Comparison of ENCODE assay signal across 16 cellular contexts in genomic region chr3:17552351-17552750, GRCh38.
DNase-seq lines count a peak whose midpoint lies in the region; ATAC-seq and TF ChIP-seq lines count a peak whose summit lies in the region.
"Had no signal": no experiment of that assay in that cellular context is flagged by ENCODE, and none has a peak within 500 bp of the region (broad histone marks: within the 10 kb centered on the region; RNA-seq: fewer than 3 reads in every experiment).

No MANE protein-coding gene starts in this region.

- no peaks in the 10 kb centered on the region for H3K4me1 Mint-ChIP-seq in CD8-positive, alpha-beta T cell (ENCODE audit: low read depth)

- peak overlapping the region; percentile 30; the same call in 1 of the 2 replicates for H3K27ac ChIP-seq in 22Rv1
- no peak overlapping the region for H3K27ac ChIP-seq in CD8-positive, alpha-beta T cell (ENCODE audit: low read depth, low read length)
- H3K27ac ChIP-seq in OCI-LY3 (ENCODE audit: low read length) = no peak overlapping the region
- H3K27ac ChIP-seq in left ventricle myocardium inferior (replicated peaks) = peak overlapping the region; percentile 83
- H3K27ac ChIP-seq in tibial nerve = no peak overlapping the region
- no peak overlapping the region for H3K27ac ChIP-seq in stomach
- H3K27ac ChIP-seq: BLaER1 had no signal

- TF ChIP-seq POLR2A in tibial nerve (IDR thresholded peaks at IDR 0.05) (no peak), stomach (IDR thresholded peaks at IDR 0.05) (no peak)

- H3K36me3 ChIP-seq in CD8-positive, alpha-beta T cell (ENCODE audit: insufficient read depth, low read length) = no peaks in the 10 kb centered on the region
- H3K36me3 ChIP-seq in OCI-LY3 (replicated peaks; ENCODE audit: low read depth, low read length) (no peaks in the 10 kb centered on the region), left ventricle myocardium inferior (no peaks in the 10 kb centered on the region), tibial nerve (peaks cover 0 to 5% (median 0%) of the 10 kb centered on the region in 3 donors), stomach (no peaks in the 10 kb centered on the region)

- no peak for TF ChIP-seq CTCF in 22Rv1 (IDR thresholded peaks at IDR 0.05)
- no peak for TF ChIP-seq CTCF in CD8-positive, alpha-beta T cell (IDR thresholded peaks at IDR 0.05)
- TF ChIP-seq CTCF in OCI-LY3 (IDR thresholded peaks at IDR 0.05; ENCODE audit: low read depth, low read length) = peak; percentile 33
- no peak for TF ChIP-seq CTCF in left ventricle myocardium inferior (IDR thresholded peaks at IDR 0.05; ENCODE audit: borderline replicate concordance)
- no peak for TF ChIP-seq CTCF in tibial nerve (IDR thresholded peaks at IDR 0.05)
- TF ChIP-seq CTCF in stomach (IDR thresholded peaks at IDR 0.05) = no peak

- no peak overlapping the region for H2AFZ ChIP-seq in OCI-LY3 (ENCODE audit: low read depth, low read length)

- no peaks in the 10 kb centered on the region for H3K9me3 ChIP-seq in CD8-positive, alpha-beta T cell (ENCODE audit: low read length)
- no peaks in the 10 kb centered on the region for H3K9me3 ChIP-seq in OCI-LY3 (ENCODE audit: insufficient read depth, low read length)
- no peaks in the 10 kb centered on the region for H3K9me3 ChIP-seq in left ventricle myocardium inferior (replicated peaks)
- no peaks in the 10 kb centered on the region for H3K9me3 ChIP-seq in tibial nerve
- no peaks in the 10 kb centered on the region for H3K9me3 ChIP-seq in stomach
- H3K9me3 ChIP-seq: BLaER1 had no signal

- peaks cover 5% of the 10 kb centered on the region; the same call in 1 of the 2 replicates for H4K20me1 ChIP-seq in OCI-LY3 (ENCODE audit: insufficient read depth, low read length)
- H4K20me1 ChIP-seq: BLaER1 had no signal

- H3K79me2 ChIP-seq in OCI-LY3 (ENCODE audit: low read length) = no peaks in the 10 kb centered on the region

- DNase-seq in CD8-positive, alpha-beta T cell = no peak
- no peak for DNase-seq in left ventricle myocardium inferior
- DNase-seq in tibial nerve (ENCODE audit: low spot score in 2 of 2) = no peak
- DNase-seq in stomach = no peak
- no peak for DNase-seq in activated CD4-positive, alpha-beta T cell treated with anti-CD3 and anti-CD28 coated beads, Interleukin-2, amount 50 U/mL, for 4 hours
- no peak for DNase-seq in GM19238 (ENCODE audit: insufficient read length, low spot score)
- DNase-seq: DMS153, EL, H9, IMR-90, NCI-H1436, NCI-H774, SIG-M5 had no signal

- no peak overlapping the region for H3K9ac ChIP-seq in OCI-LY3 (ENCODE audit: low read length)
- H3K9ac ChIP-seq: BLaER1 had no signal

- H3K4me2 ChIP-seq in OCI-LY3 (ENCODE audit: low read length) = no peak overlapping the region
- H3K4me2 ChIP-seq: BLaER1 had no signal

- H3K4me1 ChIP-seq in CD8-positive, alpha-beta T cell (ENCODE audit: insufficient read depth, low read length) = no peaks in the 10 kb centered on the region
- H3K4me1 ChIP-seq in OCI-LY3 (ENCODE audit: low read length) = peaks cover 3% of the 10 kb centered on the region; the same call in 1 of the 2 replicates
- peaks cover 37% of the 10 kb centered on the region for H3K4me1 ChIP-seq in left ventricle myocardium inferior
- peaks cover 0 to 19% (median 0%) of the 10 kb centered on the region in 4 donors for H3K4me1 ChIP-seq in tibial nerve
- H3K4me1 ChIP-seq in stomach = peaks cover 0 to 18% (median 6%) of the 10 kb centered on the region in 4 donors
- H3K4me1 ChIP-seq: BLaER1 had no signal

- ATAC-seq in CD8-positive, alpha-beta T cell = no peak

- no peak overlapping the region for H3K4me3 Mint-ChIP-seq in CD8-positive, alpha-beta T cell
- H3K4me3 Mint-ChIP-seq: H9 had no signal

- H3K36me3 Mint-ChIP-seq in CD8-positive, alpha-beta T cell = peaks cover 13% of the 10 kb centered on the region

- no peaks in the 10 kb centered on the region for H3K27me3 ChIP-seq in CD8-positive, alpha-beta T cell (ENCODE audit: insufficient read depth, low read length)
- H3K27me3 ChIP-seq in OCI-LY3 (ENCODE audit: low read depth, low read length) (no peaks in the 10 kb centered on the region), left ventricle myocardium inferior (ENCODE audit: low read depth) (no peaks in the 10 kb centered on the region), tibial nerve (no peaks in the 10 kb centered on the region), stomach (no peaks in the 10 kb centered on the region)
- H3K27me3 ChIP-seq: BLaER1 had no signal

- H3K4me3 ChIP-seq in CD8-positive, alpha-beta T cell (ENCODE audit: low read depth, low read length) = no peak overlapping the region
- H3K4me3 ChIP-seq in OCI-LY3 (ENCODE audit: low read length) (no peak overlapping the region), left ventricle myocardium inferior (no peak overlapping the region), tibial nerve (no peak overlapping the region), stomach (no peak overlapping the region)
- H3K4me3 ChIP-seq: BLaER1 had no signal

- no peaks in the 10 kb centered on the region for H3K9me3 Mint-ChIP-seq in CD8-positive, alpha-beta T cell
- H3K9me3 Mint-ChIP-seq: H9 had no signal

- CTCF ChIA-PET in CD8-positive, alpha-beta T cell (lab: Charles Lee) = no interaction called here

- POLR2A ChIA-PET in CD8-positive, alpha-beta T cell (lab: Charles Lee) = no interaction called here

- peak overlapping the region; percentile 3 for H3K27ac Mint-ChIP-seq in CD8-positive, alpha-beta T cell

- intact Hi-C loops in CD8-positive, alpha-beta T cell (cut with DNase I, micrococcal nuclease) = no loop called here
- intact Hi-C loops in left ventricle myocardium inferior (cut with micrococcal nuclease) (no loop called here), stomach (cut with DNase I; ENCODE audit: low total_unique reads) (no loop called here)

- TF ChIP-seq EP300 in tibial nerve (IDR thresholded peaks at IDR 0.05) (no peak), stomach (IDR thresholded peaks at IDR 0.05) (no peak)

- H3K27me3 Mint-ChIP-seq in CD8-positive, alpha-beta T cell (ENCODE audit: low read depth) = no peaks in the 10 kb centered on the region

Comparison
In these comparisons a context has a peak if more than half of its experiments do, and no peak if none do; other contexts are left out.
1. H3K27ac ChIP-seq: peak in 22Rv1 (single experiment) and left ventricle myocardium inferior (single experiment); none in CD8-positive, alpha-beta T cell (single experiment), OCI-LY3 (single experiment), tibial nerve (0 of 4) and stomach (0 of 5).